In genomic region chr4:113725963-113726362, GRCh38 we compare ENCODE assay signal across 23 cellular contexts. TPM values are rescaled to one million over a fixed set of nuclear protein-coding genes. Genes with fewer than 3 reads are reported as not detected.
DNase-seq lines count a peak whose midpoint lies in the region; ATAC-seq, FAIRE-seq and TF ChIP-seq lines count a peak whose summit lies in the region.
"Had no signal": no experiment of that assay in that cellular context is flagged by ENCODE, and none has a peak within 500 bp of the region (broad histone marks: within the 10 kb centered on the region; RNA-seq: fewer than 3 reads in every experiment).

No MANE protein-coding gene starts in this region.

- peaks cover 30% of the 10 kb centered on the region for H3K79me2 ChIP-seq in Loucy (ENCODE audit: insufficient read depth, low read length)
- H3K79me2 ChIP-seq in GM12878 (ENCODE audit: control insufficient read depth, insufficient read depth, low read length): peaks cover 22% of the 10 kb centered on the region

- SMC1A ChIA-PET in GM12878 (lab: Charles Lee; ENCODE audit: uncharacterized antibody, unreplicated experiment): interaction anchor here (0.6 to 3.4 kb wide), 6 partner anchors 7 to 60 kb away, joined by 3 to 14 read pairs (median 6); no protein-coding TSS in a partner anchor

- no peaks in the 10 kb centered on the region for H3F3A ChIP-seq in Loucy (ENCODE audit: low read depth)

- peak overlapping the region; percentile 0 for H3K4me3 ChIP-seq in Loucy (ENCODE audit: low read length, poor library complexity, severe bottlenecking)
- no peak overlapping the region for H3K4me3 ChIP-seq in GM12878
- H3K4me3 ChIP-seq: BLaER1, Peyer's patch had no signal

- no peak for ATAC-seq in stimulated activated naive CD8-positive, alpha-beta T cell treated with anti-CD3 and anti-CD28 coated beads, Interleukin-15, Interleukin-2, amounts not matched to agents 100 U/mL and 50 U/mL, for 24 hours
- ATAC-seq in GM12878: peak; percentile 45
- no peak for ATAC-seq in GM21381 (IDR thresholded peaks at IDR 0.05; ENCODE audit: unreplicated experiment)
- ATAC-seq: SK-N-SH treated with all-trans-retinoic acid at 6 μM for 48 hours had no signal

- H3K9ac ChIP-seq in Loucy (ENCODE audit: low read depth, low read length, poor library complexity, severe bottlenecking) (no peak overlapping the region), GM12878 (ENCODE audit: control insufficient read depth, insufficient read depth, low read length) (no peak overlapping the region)
- H3K9ac ChIP-seq: BLaER1 had no signal

- no peak for TF ChIP-seq POLR2A in GM12878 (IDR thresholded peaks at IDR 0.05; ENCODE audit: low read depth, low read length)

- CTCF ChIA-PET in GM12878 (lab: Yijun Ruan, JAX): interaction anchor here (0.6 to 1.1 kb wide), 2 partner anchors 9 to 11 kb away, joined by 3 to 4 read pairs; no protein-coding TSS in a partner anchor

- peaks cover 45% of the 10 kb centered on the region for H3K4me1 ChIP-seq in Loucy (ENCODE audit: insufficient read depth, low read length, poor library complexity, severe bottlenecking)
- H3K4me1 ChIP-seq in GM12878 (ENCODE audit: control insufficient read depth, insufficient read depth, low read length): no peaks in the 10 kb centered on the region

- in situ Hi-C loops in GM12878 (cut with MboI): no loop called here

- H3K4me2 ChIP-seq in Loucy (ENCODE audit: low read depth, low read length, poor library complexity, severe bottlenecking) (peak overlapping the region; percentile 22), GM12878 (ENCODE audit: control insufficient read depth, insufficient read depth) (no peak overlapping the region)
- H3K4me2 ChIP-seq: BLaER1 had no signal

- TF ChIP-seq RAD21 in GM12878 (IDR thresholded peaks at IDR 0.05; ENCODE audit: insufficient read depth, low read depth, low read length): no peak

- no peak for TF ChIP-seq EP300 in GM12878 (IDR thresholded peaks at IDR 0.05; ENCODE audit: borderline replicate concordance in 1 of 2, control insufficient read depth in 1 of 2, low read depth in 2 of 2, low read length in 2 of 2)

- WGBS in GM12878 (ENCODE audit: insufficient coverage, insufficient replicate concordance, low lambda C conversion rate, missing lambda C conversion rate): 88% methylated on average over 1 of the region's 1 CpG

- H3K36me3 ChIP-seq in Loucy (ENCODE audit: insufficient read depth, low read length) (no peaks in the 10 kb centered on the region), GM12878 (ENCODE audit: control insufficient read depth in 2 of 2, insufficient read depth in 2 of 2, low read length in 1 of 2) (peaks cover 2 to 3% of the 10 kb centered on the region in 2 experiments; a peak in 2 of 4 replicates)
- H3K36me3 ChIP-seq: Peyer's patch had no signal

- H3K9me2 ChIP-seq in Loucy (replicated peaks; ENCODE audit: low read depth, low read length): no peaks in the 10 kb centered on the region

- no peak for FAIRE-seq in GM12878 (lab: Jason Lieb, UNC)
- FAIRE-seq: H1 had no signal

- H3K27ac ChIP-seq in GM12878 (ENCODE audit: control insufficient read depth, insufficient read depth): no peak overlapping the region
- H3K27ac ChIP-seq: BLaER1, Peyer's patch had no signal

- H3K4me1 Mint-ChIP-seq in stimulated activated naive CD8-positive, alpha-beta T cell treated with anti-CD3 and anti-CD28 coated beads, Interleukin-15, Interleukin-2, amounts not matched to agents 100 ng/mL and 50 ng/mL, for 24 hours (ENCODE audit: low read depth): peaks cover 65% of the 10 kb centered on the region
- H3K4me1 Mint-ChIP-seq in mesothelial cell of epicardium: peaks cover 7% of the 10 kb centered on the region

- DNase-seq in stimulated activated naive CD8-positive, alpha-beta T cell treated with anti-CD3 and anti-CD28 coated beads, Interleukin-15, Interleukin-2, amounts not matched to agents 100 U/mL and 50 U/mL, for 24 hours: no peak
- no peak for DNase-seq in GM12878 (ENCODE audit: low read depth, low spot score)
- no peak for DNase-seq in mesothelial cell of epicardium (ENCODE audit: low spot score in 2 of 2, unreplicated experiment in 2 of 2)
- no peak for DNase-seq in activated effector memory CD4-positive, alpha-beta T cell treated with Interleukin-2 at 50 U/mL for 16 hours
- DNase-seq: ACHN; Caco-2; CD4-positive, alpha-beta T cell; DMS 273 treated with DMSO at 0.1 percent for 48 hours; DMS79 treated with DMSO at 0.1 percent for 48 hours; MM.1S; NCI-H1048; NCI-H1417 treated with DMSO at 0.1 percent for 48 hours; NCI-H187; NCI-H446; NCI-H69; NK-92 treated with Interleukin-12 subunit alpha and Interleukin-12 subunit beta, amount 100 ng/mL, for 24 hours; Peyer's patch had no signal

- BruUV-seq in GM12878 (replicated peaks; lab: Mats Ljungman, UMichigan): no TSS peak

- H3K4me3 Mint-ChIP-seq in stimulated activated naive CD8-positive, alpha-beta T cell treated with anti-CD3 and anti-CD28 coated beads, Interleukin-15, Interleukin-2, amounts not matched to agents 100 ng/mL and 50 ng/mL, for 24 hours: peak overlapping the region; percentile 4
- no peak overlapping the region for H3K4me3 Mint-ChIP-seq in mesothelial cell of epicardium
- H3K4me3 Mint-ChIP-seq: CD4-positive, alpha-beta T cell had no signal

- H4K20me1 ChIP-seq in Loucy (ENCODE audit: insufficient read depth, low read length, poor library complexity, severe bottlenecking) (peaks cover 4% of the 10 kb centered on the region), GM12878 (ENCODE audit: control insufficient read depth, insufficient read depth) (no peaks in the 10 kb centered on the region)

- TF ChIP-seq CTCF in Loucy (conservative IDR thresholded peaks at IDR 0.05; ENCODE audit: low read length) (no peak), GM12878 (IDR thresholded peaks at IDR 0.05 in 2 of 3, conservative IDR thresholded peaks at IDR 0.05 in 1 of 3; ENCODE audit: control insufficient read depth in 2 of 3, extremely low read depth in 1 of 3, insufficient read depth in 1 of 3, low read depth in 3 of 3, low read length in 3 of 3) (no peak), mesothelial cell of epicardium (IDR thresholded peaks at IDR 0.05; ENCODE audit: unreplicated experiment) (no peak)

- H3K9me3 Mint-ChIP-seq in stimulated activated naive CD8-positive, alpha-beta T cell treated with anti-CD3 and anti-CD28 coated beads, Interleukin-15, Interleukin-2, amounts not matched to agents 100 ng/mL and 50 ng/mL, for 24 hours: no peaks in the 10 kb centered on the region
- H3K9me3 Mint-ChIP-seq in mesothelial cell of epicardium: no peaks in the 10 kb centered on the region
- H3K9me3 Mint-ChIP-seq: CD4-positive, alpha-beta T cell had no signal

- intact Hi-C loops in GM12878 (cut with micrococcal nuclease; ENCODE audit: unreplicated experiment): no loop called here

- H3K27me3 ChIP-seq in Loucy (ENCODE audit: insufficient read depth, low read length, poor library complexity, severe bottlenecking): no peaks in the 10 kb centered on the region
- no peaks in the 10 kb centered on the region for H3K27me3 ChIP-seq in GM12878 (replicated peaks in 1 of 2; ENCODE audit: control insufficient read depth in 2 of 2, insufficient read depth in 2 of 2, low read length in 1 of 2)
- H3K27me3 ChIP-seq: BLaER1, Peyer's patch had no signal

- no peak overlapping the region for H3K27ac Mint-ChIP-seq in stimulated activated naive CD8-positive, alpha-beta T cell treated with anti-CD3 and anti-CD28 coated beads, Interleukin-15, Interleukin-2, amounts not matched to agents 100 ng/mL and 50 ng/mL, for 24 hours
- no peak overlapping the region for H3K27ac Mint-ChIP-seq in mesothelial cell of epicardium
- H3K27ac Mint-ChIP-seq: CD4-positive, alpha-beta T cell had no signal

- no peaks in the 10 kb centered on the region for H3K9me3 ChIP-seq in Loucy (ENCODE audit: insufficient read depth, low read depth, low read length)
- H3K9me3 ChIP-seq in GM12878 (replicated peaks; ENCODE audit: control insufficient read depth, insufficient read depth, low read length): peaks cover 3% of the 10 kb centered on the region; the same call in 2 of the 3 replicates
- H3K9me3 ChIP-seq: BLaER1, Caco-2, Peyer's patch had no signal

- POLR2A ChIA-PET in GM12878 (lab: Charles Lee): interaction anchor here (0.7 kb wide), 4 partner anchors 11 to 106 kb away, joined by 3 to 9 read pairs (median 6); no protein-coding TSS in a partner anchor

- RAD21 ChIA-PET in GM12878 (lab: Charles Lee; ENCODE audit: unreplicated experiment): interaction anchor here (0.7 to 1.5 kb wide), 3 partner anchors 17 to 371 kb away, joined by 3 to 6 read pairs (median 4); no protein-coding TSS in a partner anchor

- H3K36me3 Mint-ChIP-seq in stimulated activated naive CD8-positive, alpha-beta T cell treated with anti-CD3 and anti-CD28 coated beads, Interleukin-15, Interleukin-2, amounts not matched to agents 100 ng/mL and 50 ng/mL, for 24 hours (ENCODE audit: low read depth): peaks cover 38% of the 10 kb centered on the region
- no peaks in the 10 kb centered on the region for H3K36me3 Mint-ChIP-seq in mesothelial cell of epicardium

- no peaks in the 10 kb centered on the region for H3K27me3 Mint-ChIP-seq in stimulated activated naive CD8-positive, alpha-beta T cell treated with anti-CD3 and anti-CD28 coated beads, Interleukin-15, Interleukin-2, amounts not matched to agents 100 ng/mL and 50 ng/mL, for 24 hours
- H3K27me3 Mint-ChIP-seq in mesothelial cell of epicardium (ENCODE audit: low read depth): no peaks in the 10 kb centered on the region
- H3K27me3 Mint-ChIP-seq: CD4-positive, alpha-beta T cell had no signal

- no peak overlapping the region for H2AFZ ChIP-seq in Loucy (ENCODE audit: low read length)
- H2AFZ ChIP-seq in GM12878 (ENCODE audit: control insufficient read depth, low read depth, low read length): no peak overlapping the region

TF ChIP-seq in GM12878, 131 proteins besides CTCF, POLR2A, EP300 and RAD21 (continues in another document):
- TF ChIP-seq NRF1 (conservative IDR thresholded peaks at IDR 0.05; ENCODE audit: low read depth, low read length): no peak

RNA-seq across cellular contexts. Expression of gene CAMK2D, which starts 35.6 kb away (rescaled TPM):
- 201 and 205 TPM in 2 replicates for total RNA-seq in GM12878 (2013; cell fraction: nucleolus; rRNA removed)
- total RNA-seq in GM12878 (2014; rRNA removed): 13.4 and 15.3 TPM in 2 replicates
- total RNA-seq in GM12878 (2014; rRNA removed; fragmentation: Illumina TruSeq; extraction: Trizol): 18.1 and 19.4 TPM in 2 replicates
- 15.7 and 17.9 TPM in 2 replicates for total RNA-seq in GM12878 (2021)
- polyA plus RNA-seq in GM12878 (2011; ENCODE audit: low read depth): 11.9 TPM
- polyA plus RNA-seq in GM12878 (2011; rRNA removed): 88.5 and 121 TPM in 2 replicates
- polyA plus RNA-seq in GM12878 (2011; cell fraction: cytosol; rRNA removed): 35.3 and 42.7 TPM in 2 replicates
- polyA plus RNA-seq in GM12878 (2011; cell fraction: nucleus; rRNA removed): 83.0 and 83.1 TPM in 2 replicates
- polyA plus RNA-seq in GM12878 (2012): 13.3 and 21.3 TPM in 2 replicates
- polyA plus RNA-seq in GM12878 (2014; fragmentation: Illumina TruSeq; extraction: Trizol): 15.2 and 17.5 TPM in 2 replicates
- polyA plus RNA-seq in GM12878 (2014; fragmentation: Nextera tagmentation; extraction: Ambion mirVana): 10 to 100 TPM in 1 of 2 experiments, 1 to 10 TPM in 1; 6.9 to 10.2 TPM
- polyA plus RNA-seq in GM12878 (2014; rRNA removed): 7.5 and 10.4 TPM in 2 replicates
- polyA plus RNA-seq in GM12878 (2016; fragmentation: Nextera tagmentation; extraction: Ambion mirVana): 10 to 100 TPM; 10.8 to 12.3 TPM
- polyA minus RNA-seq in GM12878 (2011; rRNA and poly(A)+ RNA removed): 125 and 156 TPM in 2 replicates
- 50.9 and 53.1 TPM in 2 replicates for polyA minus RNA-seq in GM12878 (2011; cell fraction: cytosol; rRNA and poly(A)+ RNA removed)
- polyA minus RNA-seq in GM12878 (2011; cell fraction: nucleus; rRNA and poly(A)+ RNA removed): 254 and 438 TPM in 2 replicates
- total RNA-seq in mesothelial cell of epicardium: 31.7 to 35.1 TPM (median 33.9 TPM) in 3 replicates
